19 cellular contexts compared by ENCODE assay signal in the genomic region with DNA sequence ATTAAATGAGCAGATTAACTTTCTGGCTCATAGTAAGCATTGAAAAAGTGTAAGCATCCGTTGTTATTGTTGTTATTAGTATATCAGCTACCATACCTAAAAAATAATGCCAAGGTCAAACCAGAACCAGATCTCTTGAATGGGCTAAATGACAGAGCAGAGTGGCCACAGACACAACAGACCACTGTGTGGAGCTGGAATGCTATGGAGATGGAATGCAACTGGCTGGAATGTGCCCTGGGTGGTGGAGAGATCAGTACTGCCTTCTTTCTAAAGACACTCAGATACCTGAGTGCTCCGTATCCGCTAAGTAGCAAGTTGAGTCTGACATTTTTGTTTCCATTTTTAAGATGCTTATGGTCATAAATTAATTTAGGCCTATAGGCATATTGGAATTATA. TPM values are rescaled to one million over a fixed set of nuclear protein-coding genes. Genes with fewer than 3 reads are reported as not detected.
DNase-seq lines count a peak whose midpoint lies in the region; ATAC-seq and TF ChIP-seq lines count a peak whose summit lies in the region.
"Had no signal": no experiment of that assay in that cellular context is flagged by ENCODE, and none has a peak within 500 bp of the region (broad histone marks: within the 10 kb centered on the region; RNA-seq: fewer than 3 reads in every experiment).

No MANE protein-coding gene starts in this region.

- in situ Hi-C loops in G401 (cut with HindIII; ENCODE audit: low sequenced_read_pairs) = no loop called here

- H3K4me3 Mint-ChIP-seq in HFFc6 = no peak overlapping the region
- H3K4me3 Mint-ChIP-seq in T-helper 2 cell treated with Interferon-gamma antibody and Interleukin-4, amounts not matched to agents 5 μg/mL and 100 μg/mL, for 36 hours = no peak overlapping the region
- H3K4me3 Mint-ChIP-seq: activated B cell treated with CpG ODN at 0.5 μM for 24 hours; activated CD8-positive, alpha-beta T cell treated with anti-CD3 and anti-CD28 coated beads, Interleukin-2, amount 10 ng/mL, durations not matched to agents 7 days and 5 days; activated naive CD4-positive, alpha-beta T cell treated with anti-CD3 and anti-CD28 coated beads, Interleukin-2, amount 50 U/mL, for 24 hours had no signal

- DNase-seq in HFFc6 = peak; percentile 29
- DNase-seq in astrocyte of the hippocampus (ENCODE audit: low read depth, low spot score) = peak; percentile 64
- DNase-seq in iris pigment epithelial cell (ENCODE audit: low read depth) = peak; percentile 28
- DNase-seq in substantia nigra (lab: John Stamatoyannopoulos, UW) = peak in 26 of 49 donors; percentile 1 to 66 (median 13)
- no peak for DNase-seq in T-helper 2 cell treated with Interferon-gamma antibody and Interleukin-4, amounts not matched to agents 5 μg/mL and 100 μg/mL, for 36 hours (ENCODE audit: low spot score)
- DNase-seq in G401 (ENCODE audit: low spot score) = no peak
- DNase-seq: activated B cell treated with CpG ODN at 0.5 μM for 24 hours; activated CD8-positive, alpha-beta T cell treated with anti-CD3 and anti-CD28 coated beads, Interleukin-2, amount 10 ng/mL, durations not matched to agents 7 days and 5 days; activated T-cell treated with anti-CD3 and anti-CD28 coated beads, Interleukin-2, amount 50 U/mL, for 48 hours; brain microvascular endothelial cell; DMS153; gastrocnemius medialis; NCI-H2029; stimulated activated CD4-positive, alpha-beta T cell treated with anti-CD3 and anti-CD28 coated beads, Interleukin-4, amount 100 ng/mL, for 24 hours; T-helper 1 cell had no signal

- H3K4me1 Mint-ChIP-seq in HFFc6 (ENCODE audit: low read depth) = peaks cover 13% of the 10 kb centered on the region
- peaks cover 16% of the 10 kb centered on the region for H3K4me1 Mint-ChIP-seq in T-helper 2 cell treated with Interferon-gamma antibody and Interleukin-4, amounts not matched to agents 5 μg/mL and 100 μg/mL, for 36 hours (ENCODE audit: low read depth)
- H3K4me1 Mint-ChIP-seq: activated B cell treated with CpG ODN at 0.5 μM for 24 hours had no signal

- H3K9me3 Mint-ChIP-seq in HFFc6 = no peaks in the 10 kb centered on the region
- H3K9me3 Mint-ChIP-seq in T-helper 2 cell treated with Interferon-gamma antibody and Interleukin-4, amounts not matched to agents 5 μg/mL and 100 μg/mL, for 36 hours = no peaks in the 10 kb centered on the region
- H3K9me3 Mint-ChIP-seq: activated B cell treated with CpG ODN at 0.5 μM for 24 hours; activated naive CD4-positive, alpha-beta T cell treated with anti-CD3 and anti-CD28 coated beads, Interleukin-2, amount 50 U/mL, for 24 hours had no signal

- no peaks in the 10 kb centered on the region for H3K36me3 Mint-ChIP-seq in HFFc6 (ENCODE audit: low read depth)
- peaks cover 6% of the 10 kb centered on the region for H3K36me3 Mint-ChIP-seq in T-helper 2 cell treated with Interferon-gamma antibody and Interleukin-4, amounts not matched to agents 5 μg/mL and 100 μg/mL, for 36 hours (ENCODE audit: low read depth)

- no peak overlapping the region for H3K27ac Mint-ChIP-seq in HFFc6
- no peak overlapping the region for H3K27ac Mint-ChIP-seq in T-helper 2 cell treated with Interferon-gamma antibody and Interleukin-4, amounts not matched to agents 5 μg/mL and 100 μg/mL, for 36 hours
- H3K27ac Mint-ChIP-seq: activated B cell treated with CpG ODN at 0.5 μM for 24 hours; activated CD8-positive, alpha-beta T cell treated with anti-CD3 and anti-CD28 coated beads, Interleukin-2, amount 10 ng/mL, durations not matched to agents 7 days and 5 days; activated naive CD4-positive, alpha-beta T cell treated with anti-CD3 and anti-CD28 coated beads, Interleukin-2, amount 50 U/mL, for 24 hours had no signal

- H3K27ac ChIP-seq in substantia nigra (ENCODE audit: low read depth, low read length, poor library complexity, severe bottlenecking) = no peak overlapping the region
- H3K27ac ChIP-seq: brain microvascular endothelial cell, gastrocnemius medialis, parathyroid adenoma, skin epidermis had no signal

- ATAC-seq in HG03025 (IDR thresholded peaks at IDR 0.05; ENCODE audit: low FRiP score, unreplicated experiment) = no peak
- ATAC-seq: activated CD8-positive, alpha-beta T cell treated with anti-CD3 and anti-CD28 coated beads, Interleukin-2, amount 10 ng/mL, durations not matched to agents 7 days and 5 days; gastrocnemius medialis had no signal

- H3K27me3 Mint-ChIP-seq in HFFc6 (ENCODE audit: insufficient read depth) = peaks cover 2% of the 10 kb centered on the region
- no peaks in the 10 kb centered on the region for H3K27me3 Mint-ChIP-seq in T-helper 2 cell treated with Interferon-gamma antibody and Interleukin-4, amounts not matched to agents 5 μg/mL and 100 μg/mL, for 36 hours (ENCODE audit: low read depth)
- H3K27me3 Mint-ChIP-seq: activated B cell treated with CpG ODN at 0.5 μM for 24 hours; activated naive CD4-positive, alpha-beta T cell treated with anti-CD3 and anti-CD28 coated beads, Interleukin-2, amount 50 U/mL, for 24 hours had no signal

- TF ChIP-seq CTCF in HFFc6 (IDR thresholded peaks at IDR 0.05) = peak; percentile 9; the same call in 1 of the 2 replicates

RNA-seq across cellular contexts. Expression of gene DNAJB12, which starts 20.5 kb away (rescaled TPM):
- 10 to 100 TPM; 36.3 to 42.5 (median 39.0) TPM for total RNA-seq in HFFc6 (2021; fragmentation: NEBNext Ultra II Directional; extraction: Animal tissue kit (Norgen Biotek cat#: 25700))
- total RNA-seq in G401 (2014; rRNA removed; shearing (Covaris generic)) = 22.6 and 23.1 TPM in 2 replicates

Comparison
In these comparisons a context has a peak if more than half of its experiments do, and no peak if none do; other contexts are left out.
1. DNase-seq: peak in HFFc6 (single experiment), astrocyte of the hippocampus (single experiment), iris pigment epithelial cell (single experiment) and substantia nigra (26 of 49); none in T-helper 2 cell treated with Interferon-gamma antibody and Interleukin-4, amounts not matched to agents 5 μg/mL and 100 μg/mL, for 36 hours (single experiment) and G401 (single experiment).